Comparison of ENCODE assay signal across 9 cellular contexts in the genomic region with DNA sequence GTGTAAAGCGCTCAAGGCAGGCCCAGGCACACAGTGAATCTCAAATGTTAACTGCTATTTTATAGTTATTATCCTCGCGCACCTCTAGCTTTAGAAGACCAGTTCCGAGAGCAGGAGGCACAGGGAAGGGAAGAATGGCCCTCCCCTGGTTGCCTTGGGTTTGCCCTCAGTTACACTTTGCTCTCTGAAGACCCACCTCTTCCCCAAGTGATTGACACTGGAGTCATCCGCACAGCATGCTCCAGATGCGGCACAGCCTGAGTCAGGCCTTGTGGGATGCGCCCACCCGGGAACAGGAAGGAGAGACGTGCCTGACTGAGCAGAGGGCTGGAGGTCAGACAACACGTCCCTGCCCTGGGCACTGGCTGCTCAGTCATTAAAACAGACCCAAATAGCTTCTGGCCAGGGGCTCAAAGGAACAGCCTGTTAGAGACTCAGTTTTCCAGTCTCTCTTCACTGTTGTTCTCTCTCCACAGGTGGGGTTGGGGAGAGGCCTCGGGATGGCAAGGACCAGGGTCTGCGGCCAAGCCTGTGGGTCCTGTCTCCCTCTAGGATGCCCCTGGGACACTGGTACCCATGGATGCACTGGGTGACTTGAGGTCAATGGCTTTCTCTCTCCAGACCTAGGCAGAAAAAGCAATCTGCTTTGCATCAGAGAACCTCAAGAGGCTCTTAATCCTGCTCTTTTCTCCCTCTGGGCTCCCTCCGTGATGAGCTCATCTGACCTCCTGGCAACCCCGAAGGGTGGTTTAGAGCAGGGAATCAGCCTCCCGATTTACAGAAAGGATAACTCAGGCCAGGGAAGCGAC. TPM values are rescaled to one million over a fixed set of nuclear protein-coding genes. Genes with fewer than 3 reads are reported as not detected.
DNase-seq lines count a peak whose midpoint lies in the region; TF ChIP-seq lines count a peak whose summit lies in the region.
"Had no signal": no experiment of that assay in that cellular context is flagged by ENCODE, and none has a peak within 500 bp of the region (broad histone marks: within the 10 kb centered on the region; RNA-seq: fewer than 3 reads in every experiment).

No MANE protein-coding gene starts in this region.

- H3K36me3 ChIP-seq in A673 (ENCODE audit: insufficient read depth, low read length, poor library complexity, severe bottlenecking) = peaks cover 8% of the 10 kb centered on the region

- BruUV-seq in A673 (replicated peaks; lab: Mats Ljungman, UMichigan) = no TSS peak

- CTCF ChIA-PET in A673 (lab: Charles Lee) = no interaction called here

- peak overlapping the region; percentile 30 for H3K27ac ChIP-seq in A673 (ENCODE audit: low read depth, low read length, poor library complexity, severe bottlenecking)

- intact Hi-C loops in A673 (cut with micrococcal nuclease; ENCODE audit: unreplicated experiment) = no loop called here

- TF ChIP-seq CTCF in A673 (conservative IDR thresholded peaks at IDR 0.05; ENCODE audit: low read depth, low read length) = no peak

- no peaks in the 10 kb centered on the region for H3K27me3 ChIP-seq in A673 (replicated peaks; ENCODE audit: insufficient read depth, low read depth, low read length, poor library complexity)

- no peaks in the 10 kb centered on the region for H3K9me3 ChIP-seq in A673 (ENCODE audit: low read depth, low read length, poor library complexity, severe bottlenecking)

- POLR2A ChIA-PET in A673 (lab: Charles Lee; ENCODE audit: low non-redundant PET) = no interaction called here

- H3K4me3 ChIP-seq in A673 (ENCODE audit: low read depth, low read length, poor library complexity, severe bottlenecking) = no peak overlapping the region

- DNase-seq in A673 (ENCODE audit: low spot score) (peak; percentile 60), HUDEP-2 (lab: John Stamatoyannopoulos, UW; ENCODE audit: unreplicated experiment in 76 of 76) (peak in 46 of 76 experiments; percentile 6 to 79 (median 36)), SIG-M5 treated with dmso at 0.1 percent for 504 hours (lab: John Stamatoyannopoulos, UW; ENCODE audit: unreplicated experiment) (peak; percentile 78), fibroblast of the conjunctiva (ENCODE audit: low read depth) (peak; percentile 57), renal cortical epithelial cell (ENCODE audit: low read depth) (peak; percentile 94)
- no peak for DNase-seq in activated naive CD4-positive, alpha-beta T cell treated with Interleukin-2 at 50 U/mL for 16 hours
- no peak for DNase-seq in stimulated activated CD4-positive, alpha-beta T cell treated with anti-CD3 and anti-CD28 coated beads, Interleukin-12 subunit alpha, Interleukin-12 subunit beta, amount 100 ng/mL, for 4 hours
- no peak for DNase-seq in activated CD8-positive, alpha-beta memory T cell treated with anti-CD3 and anti-CD28 coated beads for 24 hours
- DNase-seq: activated naive CD8-positive, alpha-beta T cell treated with anti-CD3 and anti-CD28 coated beads, Interleukin-2, amount 10 ng/mL, durations not matched to agents 7 days and 5 days had no signal

- peaks cover 13% of the 10 kb centered on the region for H3K4me1 ChIP-seq in A673 (ENCODE audit: insufficient read depth, low read length, poor library complexity, severe bottlenecking)

RNA-seq across cellular contexts. Expression of gene MLXIP, which starts 13.6 kb away (rescaled TPM):
- 32.7 and 35.8 TPM in 2 replicates for total RNA-seq in A673 (2021)
- total RNA-seq in renal cortical epithelial cell = 16.1 and 58.8 TPM in 2 replicates

RNA-seq across cellular contexts. Expression of gene BCL7A, which starts 43.3 kb away (rescaled TPM):
- total RNA-seq in A673 (2021) (40.7 and 41.8 TPM in 2 replicates), renal cortical epithelial cell (9.7 and 24.8 TPM in 2 replicates)

Comparison
In these comparisons a context has a peak if more than half of its experiments do, and no peak if none do; other contexts are left out.
1. DNase-seq: peak in A673 (single experiment), HUDEP-2 (46 of 76), SIG-M5 treated with dmso at 0.1 percent for 504 hours (single experiment), fibroblast of the conjunctiva (single experiment) and renal cortical epithelial cell (single experiment); none in activated naive CD4-positive, alpha-beta T cell treated with Interleukin-2 at 50 U/mL for 16 hours (single experiment), stimulated activated CD4-positive, alpha-beta T cell treated with anti-CD3 and anti-CD28 coated beads, Interleukin-12 subunit alpha, Interleukin-12 subunit beta, amount 100 ng/mL, for 4 hours (single experiment) and activated CD8-positive, alpha-beta memory T cell treated with anti-CD3 and anti-CD28 coated beads for 24 hours (single experiment).